8 cellular contexts compared by ENCODE assay signal in the genomic region with DNA sequence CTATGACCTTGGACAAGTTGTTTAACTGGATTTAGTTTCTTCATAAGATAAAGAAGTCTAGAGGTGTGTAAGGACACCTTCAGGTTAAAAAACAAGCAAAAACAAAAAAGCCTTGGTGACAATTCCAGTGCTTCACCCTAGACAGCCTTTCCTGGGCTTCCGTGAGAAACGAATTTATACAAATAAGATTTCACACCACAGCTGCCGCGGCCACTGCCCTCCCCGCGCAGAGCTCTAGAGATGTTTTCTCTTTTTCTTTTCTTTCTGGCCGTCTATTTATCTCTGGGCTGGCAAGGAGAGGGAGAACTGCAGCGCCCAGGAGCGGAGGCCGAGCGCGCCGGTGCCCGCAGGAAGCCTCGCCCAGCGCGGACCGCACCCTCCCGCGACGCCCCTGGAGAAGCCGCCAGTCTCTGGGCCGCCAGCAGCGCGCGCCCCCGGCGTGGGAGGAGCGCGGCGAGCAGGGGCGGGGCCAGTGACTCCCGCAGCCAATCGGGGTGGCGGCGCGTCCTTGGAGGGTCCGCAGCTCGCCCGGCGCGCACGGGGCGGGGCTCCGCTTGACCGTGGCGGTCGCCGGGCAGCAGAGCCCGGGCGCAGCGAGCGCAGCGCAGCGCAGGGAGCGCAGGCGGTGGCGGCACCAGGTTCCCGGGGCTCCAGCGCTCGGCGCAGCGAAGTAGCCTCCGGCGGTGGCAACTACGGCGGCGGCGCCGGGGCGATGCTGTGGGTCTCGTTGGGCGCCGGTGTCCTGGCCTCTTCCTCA.
DNase-seq lines count a peak whose midpoint lies in the region; ATAC-seq, FAIRE-seq and TF ChIP-seq lines count a peak whose summit lies in the region.

No MANE protein-coding gene starts in this region.

- H3K27me3 Mint-ChIP-seq in T-cell, result peaks cover 37 to 44% of the 10 kb centered on the region in 2 donors

- H3K4me1 Mint-ChIP-seq in T-cell, result peaks cover 4 to 35% (median 13%) of the 10 kb centered on the region in 3 donors

- no peaks in the 10 kb centered on the region for H3K36me3 ChIP-seq in ascending aorta

- H3K36me3 Mint-ChIP-seq in T-cell, result no peaks in the 10 kb centered on the region

- H3K27ac ChIP-seq in ascending aorta, result peak overlapping the region; percentile 89 to 93

- CTCF ChIA-PET in T-cell (lab: Charles Lee), result no interaction called here

- H3K9me3 ChIP-seq in ascending aorta, result no peaks in the 10 kb centered on the region

- TF ChIP-seq CTCF in GM12875 (IDR thresholded peaks at IDR 0.05; ENCODE audit: borderline replicate concordance, insufficient read depth, low read depth, low read length) (no peak), ascending aorta (IDR thresholded peaks at IDR 0.05) (no peak)

- FAIRE-seq in urothelium cell line (lab: Jason Lieb, UNC), result no peak

- H3K4me3 Mint-ChIP-seq in T-cell, result peak overlapping the region; percentile 71 to 81 (median 75)

- peaks cover 0 to 2% of the 10 kb centered on the region in 2 donors for H3K4me1 ChIP-seq in ascending aorta

- ATAC-seq in HG02759 (IDR thresholded peaks at IDR 0.05; ENCODE audit: unreplicated experiment) (peak; percentile 99), T-cell (replicated peaks in 1 of 4) (peak; percentile 91 to 97 (median 93))

- peak overlapping the region; percentile 64 for H3K4me3 ChIP-seq in GM12875 (ENCODE audit: low read depth, low read length)
- peak overlapping the region; percentile 65 to 97 for H3K4me3 ChIP-seq in ascending aorta

- no peaks in the 10 kb centered on the region for H3K27me3 ChIP-seq in ascending aorta

- POLR2A ChIA-PET in T-cell (lab: Charles Lee), result no interaction called here

- intact Hi-C loops in ascending aorta (cut with DNase I), result loop anchor here (2.0 to 5.0 kb wide), 2 partner anchors 50 to 466 kb away; no protein-coding TSS in a partner anchor

- peak overlapping the region; percentile 39 to 65 for H3K27ac Mint-ChIP-seq in T-cell

- no peaks in the 10 kb centered on the region for H3K9me3 Mint-ChIP-seq in T-cell

- DNase-seq in NCI-H1105 treated with DMSO at 0.1 percent for 48 hours (lab: John Stamatoyannopoulos, UW) (peak; percentile 79), T-cell (peak in 33 of 34 experiments; percentile 5 to 67 (median 41)), ascending aorta (ENCODE audit: low spot score in 2 of 2) (peak; percentile 60 to 94), hepatic stellate cell (ENCODE audit: low spot score) (peak; percentile 79), pulmonary artery endothelial cell (ENCODE audit: low read depth, low spot score) (peak; percentile 20), urothelium cell line (ENCODE audit: low spot score) (peak; percentile 90)

Comparison
In these comparisons a context has a peak if more than half of its experiments do, and no peak if none do; other contexts are left out.
1. Peak in every context shown above with its lines: DNase-seq, ATAC-seq, H3K4me3 ChIP-seq and H3K27ac ChIP-seq.
2. DNase-seq: peak in every context shown above with its lines; median percentile 90 in urothelium cell line; 79 in NCI-H1105 treated with DMSO at 0.1 percent for 48 hours; 79 in hepatic stellate cell; 77 in ascending aorta; 41 in T-cell; 20 in pulmonary artery endothelial cell.